In genomic region chr11:8654503-8654902, GRCh38 we compare ENCODE assay signal across 20 cellular contexts. TPM values are rescaled to one million over a fixed set of nuclear protein-coding genes. Genes with fewer than 3 reads are reported as not detected.
DNase-seq lines count a peak whose midpoint lies in the region; ATAC-seq lines count a peak whose summit lies in the region.
"Had no signal": no experiment of that assay in that cellular context is flagged by ENCODE, and none has a peak within 500 bp of the region (broad histone marks: within the 10 kb centered on the region; RNA-seq: fewer than 3 reads in every experiment).

No MANE protein-coding gene starts in this region.

- ATAC-seq in activated T-cell treated with anti-CD3 and anti-CD28 coated beads, Interleukin-2, amount 50 U/mL, for 72 hours (replicated peaks in 1 of 2): peak in 1 of 2 donors; percentile 47
- ATAC-seq in activated T-cell treated with anti-CD3 and anti-CD28 coated beads, Interleukin-2, amount 50 U/mL, for 4 hours: no peak

- H3K27ac Mint-ChIP-seq in activated T-cell treated with anti-CD3 and anti-CD28 coated beads, Interleukin-2, amount 50 U/mL, for 72 hours: peak overlapping the region; percentile 92
- H3K27ac Mint-ChIP-seq in T-helper 1 cell treated with Interleukin-12 subunit alpha and Interleukin-12 subunit beta and Interleukin-4 antibody, amounts not matched to agents 30 μg/mL and 1 μg/mL, for 36 hours: peak overlapping the region; percentile 76

- DNase-seq in NCI-H2171 treated with DMSO at 0.1 percent for 48 hours (lab: John Stamatoyannopoulos, UW) (peak; percentile 45), NCI-H2171 (lab: John Stamatoyannopoulos, UW) (no peak), dedifferentiated amniotic fluid mesenchymal stem cell (ENCODE audit: extremely low spot score) (peak; percentile 28), anterior cingulate cortex (lab: John Stamatoyannopoulos, UW) (no peak)
- DNase-seq in activated T-cell treated with anti-CD3 and anti-CD28 coated beads, Interleukin-2, amount 50 U/mL, for 72 hours: no peak
- no peak for DNase-seq in activated T-cell treated with anti-CD3 and anti-CD28 coated beads, Interleukin-2, amount 50 U/mL, for 4 hours
- DNase-seq in stimulated activated CD4-positive, alpha-beta T cell treated with anti-CD3 and anti-CD28 coated beads, Interleukin-1b, Interleukin-23, amount 100 ng/mL, for 48 hours: no peak
- DNase-seq: DMS153, DND-41, HCEC 1CT, Karpas-422, NCI-H1092, NCI-H1417 treated with DMSO at 0.1 percent for 48 hours, NCI-H187, NCI-H2081 treated with DMSO at 0.1 percent for 48 hours, NCI-H345, NCI-H510A treated with DMSO at 0.1 percent for 48 hours, NCI-H748 treated with DMSO at 0.1 percent for 48 hours, SK-N-SH had no signal

- H3K9me3 Mint-ChIP-seq in activated T-cell treated with anti-CD3 and anti-CD28 coated beads, Interleukin-2, amount 50 U/mL, for 72 hours: no peaks in the 10 kb centered on the region
- no peaks in the 10 kb centered on the region for H3K9me3 Mint-ChIP-seq in activated T-cell treated with anti-CD3 and anti-CD28 coated beads, Interleukin-2, amount 50 U/mL, for 4 hours
- no peaks in the 10 kb centered on the region for H3K9me3 Mint-ChIP-seq in T-helper 1 cell treated with Interleukin-12 subunit alpha and Interleukin-12 subunit beta and Interleukin-4 antibody, amounts not matched to agents 30 μg/mL and 1 μg/mL, for 36 hours

- no peaks in the 10 kb centered on the region for H3K36me3 Mint-ChIP-seq in activated T-cell treated with anti-CD3 and anti-CD28 coated beads, Interleukin-2, amount 50 U/mL, for 72 hours (ENCODE audit: insufficient read depth in 2 of 2)
- H3K36me3 Mint-ChIP-seq in activated T-cell treated with anti-CD3 and anti-CD28 coated beads, Interleukin-2, amount 50 U/mL, for 4 hours (ENCODE audit: insufficient read depth): peaks cover 13% of the 10 kb centered on the region
- H3K36me3 Mint-ChIP-seq in T-helper 1 cell treated with Interleukin-12 subunit alpha and Interleukin-12 subunit beta and Interleukin-4 antibody, amounts not matched to agents 30 μg/mL and 1 μg/mL, for 36 hours (ENCODE audit: low read depth): peaks cover 13% of the 10 kb centered on the region

- peak overlapping the region in 1 of 2 donors; percentile 10 for H3K4me3 Mint-ChIP-seq in activated T-cell treated with anti-CD3 and anti-CD28 coated beads, Interleukin-2, amount 50 U/mL, for 72 hours
- no peak overlapping the region for H3K4me3 Mint-ChIP-seq in activated T-cell treated with anti-CD3 and anti-CD28 coated beads, Interleukin-2, amount 50 U/mL, for 4 hours
- no peak overlapping the region for H3K4me3 Mint-ChIP-seq in T-helper 1 cell treated with Interleukin-12 subunit alpha and Interleukin-12 subunit beta and Interleukin-4 antibody, amounts not matched to agents 30 μg/mL and 1 μg/mL, for 36 hours

- no peaks in the 10 kb centered on the region for H3K27me3 Mint-ChIP-seq in activated T-cell treated with anti-CD3 and anti-CD28 coated beads, Interleukin-2, amount 50 U/mL, for 72 hours (ENCODE audit: low read depth)
- no peaks in the 10 kb centered on the region for H3K27me3 Mint-ChIP-seq in activated T-cell treated with anti-CD3 and anti-CD28 coated beads, Interleukin-2, amount 50 U/mL, for 4 hours (ENCODE audit: low read depth)
- no peaks in the 10 kb centered on the region for H3K27me3 Mint-ChIP-seq in T-helper 1 cell treated with Interleukin-12 subunit alpha and Interleukin-12 subunit beta and Interleukin-4 antibody, amounts not matched to agents 30 μg/mL and 1 μg/mL, for 36 hours (ENCODE audit: low read depth)

- no peaks in the 10 kb centered on the region for H3K4me1 Mint-ChIP-seq in activated T-cell treated with anti-CD3 and anti-CD28 coated beads, Interleukin-2, amount 50 U/mL, for 72 hours (ENCODE audit: low read depth)
- no peaks in the 10 kb centered on the region for H3K4me1 Mint-ChIP-seq in activated T-cell treated with anti-CD3 and anti-CD28 coated beads, Interleukin-2, amount 50 U/mL, for 4 hours (ENCODE audit: low read depth)
- peaks cover 13% of the 10 kb centered on the region for H3K4me1 Mint-ChIP-seq in T-helper 1 cell treated with Interleukin-12 subunit alpha and Interleukin-12 subunit beta and Interleukin-4 antibody, amounts not matched to agents 30 μg/mL and 1 μg/mL, for 36 hours (ENCODE audit: low read depth)

RNA-seq across cellular contexts. Expression of gene TRIM66, which starts 28.0 kb away (rescaled TPM):
- total RNA-seq in activated T-cell treated with anti-CD3 and anti-CD28 coated beads, Interleukin-2, amount 50 U/mL, for 72 hours: 10 to 100 TPM; 26.4 to 30.2 TPM
- 1 to 10 TPM; 4.0 to 8.3 (median 6.7) TPM for total RNA-seq in activated T-cell treated with anti-CD3 and anti-CD28 coated beads, Interleukin-2, amount 50 U/mL, for 4 hours

RNA-seq across cellular contexts. Expression of gene RPL27A, which starts 28.1 kb away (rescaled TPM):
- total RNA-seq in activated T-cell treated with anti-CD3 and anti-CD28 coated beads, Interleukin-2, amount 50 U/mL, for 72 hours: 1,000 to 10,000 TPM; 1,081 to 1,146 TPM
- total RNA-seq in activated T-cell treated with anti-CD3 and anti-CD28 coated beads, Interleukin-2, amount 50 U/mL, for 4 hours: 1,000 to 10,000 TPM; 1,340 to 1,866 (median 1,663) TPM

Comparison
In these comparisons a context has a peak if more than half of its experiments do, and no peak if none do; other contexts are left out.
1. DNase-seq: peak in NCI-H2171 treated with DMSO at 0.1 percent for 48 hours (single experiment) and dedifferentiated amniotic fluid mesenchymal stem cell (single experiment); none in NCI-H2171 (single experiment), activated T-cell treated with anti-CD3 and anti-CD28 coated beads, Interleukin-2, amount 50 U/mL, for 72 hours (0 of 2), activated T-cell treated with anti-CD3 and anti-CD28 coated beads, Interleukin-2, amount 50 U/mL, for 4 hours (single experiment), anterior cingulate cortex (0 of 58) and stimulated activated CD4-positive, alpha-beta T cell treated with anti-CD3 and anti-CD28 coated beads, Interleukin-1b, Interleukin-23, amount 100 ng/mL, for 48 hours (single experiment).